22 cellular contexts compared by ENCODE assay signal in the genomic region with DNA sequence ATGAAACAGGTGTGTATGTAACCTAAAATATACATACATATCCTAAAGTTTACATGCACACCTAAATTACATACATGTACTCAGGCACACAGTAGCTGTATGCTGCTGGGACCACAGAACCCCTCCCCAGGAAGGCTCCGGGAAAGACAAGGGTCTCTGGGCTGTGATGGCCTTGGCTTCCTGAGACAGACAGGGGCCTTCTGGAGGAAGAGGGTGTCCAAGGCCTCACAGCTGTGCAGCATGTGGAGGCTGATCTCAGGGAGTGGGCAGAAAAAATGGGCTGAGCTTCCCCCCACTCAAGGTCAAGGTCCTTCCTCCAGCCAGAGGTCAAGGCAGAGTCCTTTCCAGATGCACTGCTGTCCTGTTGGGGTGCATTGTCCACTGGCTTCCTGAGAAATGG.
DNase-seq lines count a peak whose midpoint lies in the region; TF ChIP-seq lines count a peak whose summit lies in the region.
"Had no signal": no experiment of that assay in that cellular context is flagged by ENCODE, and none has a peak within 500 bp of the region (broad histone marks: within the 10 kb centered on the region; RNA-seq: fewer than 3 reads in every experiment).

No MANE protein-coding gene starts in this region.

- H3K27me3 ChIP-seq in right atrium auricular region (no peaks in the 10 kb centered on the region), SJCRH30 (no peaks in the 10 kb centered on the region), MG63 (no peaks in the 10 kb centered on the region)
- H3K27me3 ChIP-seq in BLaER1 treated with 17β-estradiol and CSF1 and Interleukin-3, amounts not matched to agents 10 nM and 100 nM = no peaks in the 10 kb centered on the region
- H3K27me3 ChIP-seq: BE2C had no signal

- DNase-seq in right atrium auricular region (ENCODE audit: low spot score) (peak; percentile 21), cardiac septum (ENCODE audit: low spot score) (no peak), mucosa of gallbladder (ENCODE audit: low spot score) (peak; percentile 1), SJCRH30 (no peak), MG63 (no peak)
- DNase-seq: 8988T; ACHN; BE2C; C1 segment of cervical spinal cord; CD4-positive, alpha-beta memory T cell; CD4-positive, CD25-positive, alpha-beta regulatory T cell; CD8-positive, alpha-beta memory T cell; COR-L47; DMS 273 treated with DMSO at 0.1 percent for 48 hours; DMS153; DMS53; DMS79; DND-41; EL; GDM1 had no signal

- no peak overlapping the region for H3K27ac ChIP-seq in right atrium auricular region
- H3K27ac ChIP-seq in BLaER1 treated with 17β-estradiol and CSF1 and Interleukin-3, amounts not matched to agents 10 nM and 100 nM = no peak overlapping the region
- H3K27ac ChIP-seq in SJCRH30 = no peak overlapping the region

- no peak overlapping the region for H3K9ac ChIP-seq in BLaER1 treated with 17β-estradiol and CSF1 and Interleukin-3, amounts not matched to agents 10 nM and 100 nM

- H3K4me1 ChIP-seq in right atrium auricular region (no peaks in the 10 kb centered on the region), SJCRH30 (no peaks in the 10 kb centered on the region)
- peaks cover 0 to 10% (median 3%) of the 10 kb centered on the region in 10 experiments; a peak in 10 of 20 replicates for H3K4me1 ChIP-seq in BLaER1 treated with 17β-estradiol and CSF1 and Interleukin-3, amounts not matched to agents 10 nM and 100 nM
- H3K4me1 ChIP-seq: BE2C had no signal

- H4K20me1 ChIP-seq in BLaER1 treated with 17β-estradiol and CSF1 and Interleukin-3, amounts not matched to agents 10 nM and 100 nM = no peaks in the 10 kb centered on the region

- no peaks in the 10 kb centered on the region for H3K9me3 ChIP-seq in right atrium auricular region
- H3K9me3 ChIP-seq in BLaER1 treated with 17β-estradiol and CSF1 and Interleukin-3, amounts not matched to agents 10 nM and 100 nM (replicated peaks in 1 of 11) = peaks cover 21 to 56% (median 36%) of the 10 kb centered on the region in 11 experiments
- H3K9me3 ChIP-seq in SJCRH30 (replicated peaks) = no peaks in the 10 kb centered on the region
- H3K9me3 ChIP-seq in MG63 = no peaks in the 10 kb centered on the region
- H3K9me3 ChIP-seq: BE2C had no signal

- H3K36me3 ChIP-seq in right atrium auricular region = no peaks in the 10 kb centered on the region
- no peaks in the 10 kb centered on the region for H3K36me3 ChIP-seq in BLaER1 treated with 17β-estradiol and CSF1 and Interleukin-3, amounts not matched to agents 10 nM and 100 nM
- no peaks in the 10 kb centered on the region for H3K36me3 ChIP-seq in SJCRH30
- H3K36me3 ChIP-seq in MG63 = no peaks in the 10 kb centered on the region
- H3K36me3 ChIP-seq: BE2C had no signal

- no peak for TF ChIP-seq CTCF in right atrium auricular region (IDR thresholded peaks at IDR 0.05)

- H3K4me2 ChIP-seq in BLaER1 treated with 17β-estradiol and CSF1 and Interleukin-3, amounts not matched to agents 10 nM and 100 nM = peak overlapping the region in 7 of 11 experiments; percentile 5 to 55 (median 30); a peak in 10 of 22 replicates

- intact Hi-C loops in cardiac septum (cut with DNase I) = no loop called here

- H3K4me3 ChIP-seq in right atrium auricular region = no peak overlapping the region
- no peak overlapping the region for H3K4me3 ChIP-seq in BLaER1 treated with 17β-estradiol and CSF1 and Interleukin-3, amounts not matched to agents 10 nM and 100 nM
- H3K4me3 ChIP-seq in SJCRH30 = no peak overlapping the region
- no peak overlapping the region for H3K4me3 ChIP-seq in MG63
- H3K4me3 ChIP-seq: GM12878 had no signal

Comparison
In these comparisons a context has a peak if more than half of its experiments do, and no peak if none do; other contexts are left out.
1. DNase-seq: peak in right atrium auricular region (single experiment) and mucosa of gallbladder (single experiment); none in cardiac septum (single experiment), SJCRH30 (0 of 2) and MG63 (single experiment).